Comparison of ENCODE assay signal across 27 cellular contexts in the genomic region with DNA sequence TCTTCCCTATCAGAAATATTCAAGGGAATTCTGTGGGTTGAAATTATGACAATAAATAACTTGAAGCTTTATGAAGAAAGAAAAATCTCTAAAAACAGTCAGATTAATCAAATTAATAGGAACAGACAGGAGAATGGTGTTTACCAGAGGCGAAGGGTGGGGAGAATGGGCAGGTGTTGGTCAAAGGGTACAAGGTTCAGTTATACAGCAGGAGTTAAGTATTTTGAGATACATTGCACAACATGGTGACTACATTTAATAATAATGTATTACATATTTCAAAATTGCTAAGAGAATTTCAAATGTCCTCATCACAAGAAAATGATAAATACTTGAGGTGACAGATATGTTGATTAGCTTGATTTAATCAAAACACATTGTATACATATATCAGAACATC.
"Had no signal": no experiment of that assay in that cellular context is flagged by ENCODE, and none has a peak within 500 bp of the region (broad histone marks: within the 10 kb centered on the region; RNA-seq: fewer than 3 reads in every experiment).

No MANE protein-coding gene starts in this region.

- H3K4me2 ChIP-seq: SK-N-SH had no signal

- H3K27me3 Mint-ChIP-seq: activated CD4-positive, alpha-beta memory T cell treated with anti-CD3 and anti-CD28 coated beads for 36 hours; activated CD4-positive, alpha-beta T cell treated with anti-CD3 and anti-CD28 coated beads, Interleukin-2, amount 10 ng/mL, durations not matched to agents 7 days and 5 days; activated naive CD8-positive, alpha-beta T cell treated with anti-CD3 and anti-CD28 coated beads, Interleukin-2, amount 50 U/mL, for 24 hours; central memory CD8-positive, alpha-beta T cell had no signal

- H3K4me1 Mint-ChIP-seq: brain had no signal

- DNase-seq: activated CD4-positive, alpha-beta memory T cell treated with anti-CD3 and anti-CD28 coated beads for 36 hours; activated CD4-positive, alpha-beta T cell treated with anti-CD3 and anti-CD28 coated beads, Interleukin-2, amount 10 ng/mL, durations not matched to agents 7 days and 5 days; activated CD4-positive, CD25-positive, alpha-beta regulatory T cell; activated CD8-positive, alpha-beta memory T cell treated with anti-CD3 and anti-CD28 coated beads for 24 hours; activated effector memory CD4-positive, alpha-beta T cell treated with anti-CD3 and anti-CD28 coated beads, Interleukin-2, amount 50 U/mL, for 16 hours; activated naive CD4-positive, alpha-beta T cell treated with Interleukin-2 at 50 U/mL for 16 hours; activated naive CD8-positive, alpha-beta T cell treated with anti-CD3 and anti-CD28 coated beads, Interleukin-2, amount 50 U/mL, for 24 hours; activated T-cell treated with anti-CD3 and anti-CD28 coated beads, Interleukin-2, amount 50 U/mL, for 4 hours; amygdala; Kasumi-1; NCI-H1092; NCI-H1417; NCI-H1930; NCI-H2171 treated with DMSO at 0.1 percent for 48 hours; NCI-H226; NCI-H69; Peyer's patch; Right ventricle myocardium superior; SJCRH30; SK-N-SH; T-helper 1 cell had no signal

- H3K36me3 ChIP-seq: SJCRH30 had no signal

- H3K27ac Mint-ChIP-seq: activated CD4-positive, alpha-beta memory T cell treated with anti-CD3 and anti-CD28 coated beads for 36 hours; activated CD4-positive, alpha-beta T cell treated with anti-CD3 and anti-CD28 coated beads, Interleukin-2, amount 10 ng/mL, durations not matched to agents 7 days and 5 days; activated naive CD4-positive, alpha-beta T cell treated with anti-CD3 and anti-CD28 coated beads, Interleukin-2, amount 50 U/mL, for 72 hours; activated naive CD8-positive, alpha-beta T cell treated with anti-CD3 and anti-CD28 coated beads, Interleukin-2, amount 50 U/mL, for 24 hours; brain had no signal

- H3K9me3 Mint-ChIP-seq: central memory CD8-positive, alpha-beta T cell had no signal

- ATAC-seq: activated naive CD4-positive, alpha-beta T cell treated with anti-CD3 and anti-CD28 coated beads, Interleukin-2, amount 50 U/mL, for 72 hours; activated naive CD8-positive, alpha-beta T cell treated with anti-CD3 and anti-CD28 coated beads, Interleukin-2, amount 50 U/mL, for 24 hours; activated T-cell treated with anti-CD3 and anti-CD28 coated beads, Interleukin-2, amount 50 U/mL, for 4 hours had no signal

- H3K4me3 ChIP-seq: Peyer's patch, SJCRH30 had no signal

- FAIRE-seq: astrocyte had no signal

- H3K27me3 ChIP-seq: Peyer's patch, SJCRH30 had no signal

- H3K27ac ChIP-seq: Peyer's patch, RWPE1, SJCRH30, VCaP had no signal

- H3K4me3 Mint-ChIP-seq: activated CD4-positive, alpha-beta memory T cell treated with anti-CD3 and anti-CD28 coated beads for 36 hours; activated CD4-positive, alpha-beta T cell treated with anti-CD3 and anti-CD28 coated beads, Interleukin-2, amount 10 ng/mL, durations not matched to agents 7 days and 5 days; activated naive CD8-positive, alpha-beta T cell treated with anti-CD3 and anti-CD28 coated beads, Interleukin-2, amount 50 U/mL, for 24 hours; activated T-cell treated with anti-CD3 and anti-CD28 coated beads, Interleukin-2, amount 50 U/mL, for 4 hours; brain; central memory CD8-positive, alpha-beta T cell had no signal

- H3K9ac ChIP-seq: SK-N-SH had no signal

- H3K4me1 ChIP-seq: Peyer's patch, SJCRH30 had no signal
